10 cellular contexts compared by ENCODE assay signal in the genomic region with DNA sequence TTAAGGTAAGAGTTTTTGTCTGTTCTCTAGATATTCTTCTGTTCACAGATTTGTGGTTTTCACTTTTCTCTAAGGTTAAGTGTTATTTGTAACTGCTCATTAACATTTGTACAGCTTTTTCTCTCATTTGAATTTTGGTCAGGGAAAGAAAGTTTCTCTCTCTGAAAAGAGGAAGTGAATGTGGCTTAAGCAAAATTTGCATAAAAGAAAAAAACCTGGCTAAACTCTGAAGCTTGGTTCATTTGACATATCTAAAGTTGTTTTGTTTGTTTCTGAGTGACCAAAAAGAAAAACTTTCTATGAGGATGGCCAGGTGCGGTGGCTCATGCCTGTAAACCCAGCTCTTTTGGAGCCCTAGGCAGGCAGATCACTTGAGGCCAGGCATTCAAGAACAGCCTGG. TPM values are rescaled to one million over a fixed set of nuclear protein-coding genes. Genes with fewer than 3 reads are reported as not detected.
DNase-seq lines count a peak whose midpoint lies in the region; ATAC-seq and TF ChIP-seq lines count a peak whose summit lies in the region.
"Had no signal": no experiment of that assay in that cellular context is flagged by ENCODE, and none has a peak within 500 bp of the region (broad histone marks: within the 10 kb centered on the region; RNA-seq: fewer than 3 reads in every experiment).

No MANE protein-coding gene starts in this region.

- ATAC-seq in GM18511 (IDR thresholded peaks at IDR 0.05; ENCODE audit: unreplicated experiment) (peak; percentile 95), GM21367 (IDR thresholded peaks at IDR 0.05; ENCODE audit: unreplicated experiment) (peak; percentile 89), HG03135 (IDR thresholded peaks at IDR 0.05; ENCODE audit: unreplicated experiment) (peak; percentile 92), activated B cell treated with CpG ODN at 0.5 μM for 24 hours (ENCODE audit: low read depth) (peak; percentile 77)
- no peak for ATAC-seq in activated CD4-positive, CD25-positive, alpha-beta regulatory T cell treated with anti-CD3 and anti-CD28 coated beads, Interleukin-2, amount 50 U/mL, for 24 hours

- POLR2A ChIA-PET in activated B cell treated with CpG ODN at 0.5 μM for 24 hours (lab: Charles Lee) = interaction anchor here (0.6 to 2.2 kb wide), 8 partner anchors 9 to 106 kb away, joined by 3 to 32 read pairs (median 6); a partner anchor contains a TSS

- H3K27me3 Mint-ChIP-seq in activated B cell treated with CpG ODN at 0.5 μM for 24 hours (no peaks in the 10 kb centered on the region), type B pancreatic cell (peaks cover 34% of the 10 kb centered on the region)

- H3K9me3 ChIP-seq in tibial artery = no peaks in the 10 kb centered on the region

- TF ChIP-seq CTCF in activated B cell treated with CpG ODN at 0.5 μM for 24 hours (IDR thresholded peaks at IDR 0.05) = no peak
- no peak for TF ChIP-seq CTCF in type B pancreatic cell (conservative IDR thresholded peaks at IDR 0.05)
- no peak for TF ChIP-seq CTCF in tibial artery (IDR thresholded peaks at IDR 0.05)

- H3K36me3 ChIP-seq in tibial artery = no peaks in the 10 kb centered on the region
- H3K36me3 ChIP-seq: cardiac muscle cell had no signal

- intact Hi-C loops in activated B cell treated with CpG ODN at 0.5 μM for 24 hours (cut with micrococcal nuclease) (loop anchor here (1.0 to 10.0 kb wide), 7 partner anchors 10 to 1564 kb away; a partner anchor contains a TSS), tibial artery (cut with DNase I; ENCODE audit: low total_unique reads) (no loop called here)

- no peak overlapping the region for H3K27ac ChIP-seq in tibial artery
- H3K27ac ChIP-seq: cardiac muscle cell had no signal

- peak overlapping the region; percentile 95 for H3K27ac Mint-ChIP-seq in activated B cell treated with CpG ODN at 0.5 μM for 24 hours
- no peak overlapping the region for H3K27ac Mint-ChIP-seq in type B pancreatic cell

- peaks cover 65% of the 10 kb centered on the region for H3K4me1 Mint-ChIP-seq in activated B cell treated with CpG ODN at 0.5 μM for 24 hours
- no peaks in the 10 kb centered on the region for H3K4me1 Mint-ChIP-seq in type B pancreatic cell (ENCODE audit: unreplicated experiment)

- no peak overlapping the region for H3K4me3 ChIP-seq in tibial artery
- H3K4me3 ChIP-seq: cardiac muscle cell had no signal

- H3K9me3 Mint-ChIP-seq in activated B cell treated with CpG ODN at 0.5 μM for 24 hours (peaks cover 4% of the 10 kb centered on the region), type B pancreatic cell (no peaks in the 10 kb centered on the region)

- H3K4me3 Mint-ChIP-seq in activated B cell treated with CpG ODN at 0.5 μM for 24 hours (peak overlapping the region; percentile 75), type B pancreatic cell (no peak overlapping the region)

- CTCF ChIA-PET in activated B cell treated with CpG ODN at 0.5 μM for 24 hours (lab: Charles Lee) = interaction anchor here (0.9 kb wide), 1 partner anchor 23 kb away, joined by 4 read pairs; no protein-coding TSS in a partner anchor

- DNase-seq in activated B cell treated with CpG ODN at 0.5 μM for 24 hours (no peak), HuH-7 (ENCODE audit: low spot score) (no peak), type B pancreatic cell (ENCODE audit: extremely low spot score, unreplicated experiment) (no peak), tibial artery (no peak)
- DNase-seq: nucleus accumbens had no signal

- peaks cover 0 to 7% (median 0%) of the 10 kb centered on the region in 4 donors for H3K4me1 ChIP-seq in tibial artery

- no peaks in the 10 kb centered on the region for H3K27me3 ChIP-seq in tibial artery
- H3K27me3 ChIP-seq: cardiac muscle cell had no signal

- H3K36me3 Mint-ChIP-seq in activated B cell treated with CpG ODN at 0.5 μM for 24 hours (ENCODE audit: low read depth) = peaks cover 4% of the 10 kb centered on the region
- H3K36me3 Mint-ChIP-seq in type B pancreatic cell = no peaks in the 10 kb centered on the region

RNA-seq across cellular contexts. Expression of a gene that starts 22.0 kb away (rescaled TPM):
- 0.05 and 0.13 TPM in 2 replicates for total RNA-seq in activated B cell treated with CpG ODN at 0.5 μM for 24 hours
- not detected in 2 replicates for total RNA-seq in type B pancreatic cell (ENCODE audit: low replicate concordance)

RNA-seq across cellular contexts. Expression of a gene that starts 58.5 kb away (rescaled TPM):
- 23.9 and 24.9 TPM in 2 replicates for total RNA-seq in activated B cell treated with CpG ODN at 0.5 μM for 24 hours
- 23.0 and 33.9 TPM in 2 replicates for total RNA-seq in type B pancreatic cell (ENCODE audit: low replicate concordance)

Comparison
In these comparisons a context has a peak if more than half of its experiments do, and no peak if none do; other contexts are left out.
1. ATAC-seq: peak in GM18511 (single experiment), GM21367 (single experiment), HG03135 (single experiment) and activated B cell treated with CpG ODN at 0.5 μM for 24 hours (single experiment); none in activated CD4-positive, CD25-positive, alpha-beta regulatory T cell treated with anti-CD3 and anti-CD28 coated beads, Interleukin-2, amount 50 U/mL, for 24 hours (0 of 2).